20 cellular contexts compared by ENCODE assay signal in the genomic region with DNA sequence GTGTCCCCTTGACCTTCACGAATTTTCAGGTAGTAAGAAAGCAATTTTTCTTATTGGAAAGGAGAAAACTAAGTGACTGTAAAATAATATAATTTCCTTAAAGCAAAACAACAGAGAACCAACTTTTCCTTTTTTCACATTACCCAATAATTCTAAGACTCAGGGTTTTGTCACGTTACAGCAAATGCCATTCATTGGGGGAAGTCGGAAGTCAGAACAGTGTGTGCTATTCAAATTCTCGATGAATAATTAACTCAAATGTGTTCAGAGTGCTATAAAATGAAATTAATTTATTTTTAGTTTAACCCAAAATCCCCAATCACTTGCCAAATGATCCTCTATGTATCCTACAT. TPM values are rescaled to one million over a fixed set of nuclear protein-coding genes. Genes with fewer than 3 reads are reported as not detected.
DNase-seq lines count a peak whose midpoint lies in the region; ATAC-seq and TF ChIP-seq lines count a peak whose summit lies in the region.
"Had no signal": no experiment of that assay in that cellular context is flagged by ENCODE, and none has a peak within 500 bp of the region (broad histone marks: within the 10 kb centered on the region; RNA-seq: fewer than 3 reads in every experiment).

No MANE protein-coding gene starts in this region.

- intact Hi-C loops in esophagus squamous epithelium (cut with DNase I) (no loop called here), transverse colon (cut with DNase I; ENCODE audit: low total_unique reads) (loop anchor here (2.0 kb wide), 1 partner anchor 33 kb away; no protein-coding TSS in a partner anchor), upper lobe of right lung (cut with DNase I) (no loop called here)

- no peak overlapping the region for H3K27ac Mint-ChIP-seq in GM23338
- H3K27ac Mint-ChIP-seq: activated CD8-positive, alpha-beta T cell treated with anti-CD3 and anti-CD28 coated beads, Interleukin-2, amount 10 ng/mL, durations not matched to agents 7 days and 5 days; activated T-cell treated with anti-CD3 and anti-CD28 coated beads, Interleukin-2, amount 50 U/mL, for 24 hours; stimulated activated memory B cell treated with anti-CD40 and anti-IgM and Interleukin-4, amounts not matched to agents 10 μg/mL and 1 μg/mL and 100 μg/mL, for 72 hours had no signal

- H3K4me2 ChIP-seq in GM23338, result no peak overlapping the region

- peaks cover 0 to 9% (median 0%) of the 10 kb centered on the region in 3 donors for H3K9me3 ChIP-seq in esophagus squamous epithelium
- H3K9me3 ChIP-seq in muscle layer of duodenum (ENCODE audit: control insufficient read depth in 1 of 2, low read length in 2 of 2), result peaks cover 0 to 9% of the 10 kb centered on the region in 2 donors
- H3K9me3 ChIP-seq in transverse colon, result peaks cover 6 to 9% of the 10 kb centered on the region in 2 donors
- H3K9me3 ChIP-seq in upper lobe of right lung, result no peaks in the 10 kb centered on the region

- H3K27me3 ChIP-seq in esophagus squamous epithelium, result no peaks in the 10 kb centered on the region
- H3K27me3 ChIP-seq in muscle layer of duodenum (ENCODE audit: low read depth, low read length), result no peaks in the 10 kb centered on the region
- H3K27me3 ChIP-seq in transverse colon, result no peaks in the 10 kb centered on the region
- H3K27me3 ChIP-seq in upper lobe of right lung, result no peaks in the 10 kb centered on the region
- no peaks in the 10 kb centered on the region for H3K27me3 ChIP-seq in GM23338 (ENCODE audit: insufficient read depth)
- H3K27me3 ChIP-seq: cardiac muscle cell, gastrocnemius medialis had no signal

- peaks cover 16% of the 10 kb centered on the region for H4K20me1 ChIP-seq in GM23338 (replicated peaks; ENCODE audit: insufficient read depth)

- no peak for TF ChIP-seq CTCF in esophagus squamous epithelium (IDR thresholded peaks at IDR 0.05)
- TF ChIP-seq CTCF in transverse colon (IDR thresholded peaks at IDR 0.05), result no peak
- no peak for TF ChIP-seq CTCF in upper lobe of right lung (IDR thresholded peaks at IDR 0.05)
- TF ChIP-seq CTCF in GM23338 (conservative IDR thresholded peaks at IDR 0.05; ENCODE audit: low read depth in 2 of 2), result no peak

- TF ChIP-seq POLR2A in esophagus squamous epithelium (IDR thresholded peaks at IDR 0.05) (no peak), transverse colon (IDR thresholded peaks at IDR 0.05) (no peak)

- in situ Hi-C loops in transverse colon (cut with MboI; ENCODE audit: low pct_ligation_motif_present in 1 of 4, low pct_unique_long_range_greater_than_20kb in 1 of 4, low sequenced_read_pairs in 3 of 4), result no loop called here

- peaks cover 4 to 27% (median 5%) of the 10 kb centered on the region in 3 donors for H3K4me1 ChIP-seq in esophagus squamous epithelium
- peaks cover 3 to 25% of the 10 kb centered on the region in 2 donors for H3K4me1 ChIP-seq in muscle layer of duodenum (ENCODE audit: control insufficient read depth in 1 of 2, insufficient read depth in 2 of 2, low read length in 2 of 2)
- peaks cover 8 to 34% (median 26%) of the 10 kb centered on the region in 4 donors for H3K4me1 ChIP-seq in transverse colon
- H3K4me1 ChIP-seq in upper lobe of right lung, result peaks cover 16% of the 10 kb centered on the region
- no peaks in the 10 kb centered on the region for H3K4me1 ChIP-seq in GM23338 (ENCODE audit: insufficient read depth)

- peak; percentile 46 for DNase-seq in NCI-H1436 (lab: John Stamatoyannopoulos, UW)
- DNase-seq in NCI-H1436 treated with DMSO at 0.1 percent for 48 hours (lab: John Stamatoyannopoulos, UW), result no peak
- DNase-seq in esophagus squamous epithelium (lab: John Stamatoyannopoulos, UW), result no peak
- no peak for DNase-seq in transverse colon
- DNase-seq in SKM-1 treated with dmso at 0.1 percent for 144 hours (lab: John Stamatoyannopoulos, UW; ENCODE audit: unreplicated experiment), result no peak
- DNase-seq in upper lobe of right lung, result no peak
- DNase-seq in GM23338 (ENCODE audit: low spot score), result no peak
- DNase-seq: activated CD8-positive, alpha-beta T cell treated with anti-CD3 and anti-CD28 coated beads, Interleukin-2, amount 10 ng/mL, durations not matched to agents 7 days and 5 days; activated naive CD4-positive, alpha-beta T cell; activated T-cell treated with anti-CD3 and anti-CD28 coated beads, Interleukin-2, amount 50 U/mL, for 24 hours; amniotic stem cell; EL; gastrocnemius medialis; stimulated activated CD4-positive, alpha-beta T cell treated with anti-CD3 and anti-CD28 coated beads, Interleukin-1b, Interleukin-23, amount 100 ng/mL, for 48 hours; T-helper 9 cell; trophoblast cell had no signal

- H3F3A ChIP-seq in GM23338 (replicated peaks; ENCODE audit: low read depth), result no peaks in the 10 kb centered on the region

- no peaks in the 10 kb centered on the region for H3K9me2 ChIP-seq in GM23338 (ENCODE audit: insufficient read depth)

- H3K36me3 ChIP-seq in esophagus squamous epithelium (no peaks in the 10 kb centered on the region), muscle layer of duodenum (ENCODE audit: control insufficient read depth in 1 of 2, insufficient read depth in 2 of 2, low read length in 2 of 2) (no peaks in the 10 kb centered on the region), transverse colon (peaks cover 0 to 3% (median 0%) of the 10 kb centered on the region in 4 donors), upper lobe of right lung (no peaks in the 10 kb centered on the region), GM23338 (ENCODE audit: insufficient read depth) (no peaks in the 10 kb centered on the region)
- H3K36me3 ChIP-seq: cardiac muscle cell, gastrocnemius medialis had no signal

- peaks cover 15% of the 10 kb centered on the region for H3K79me2 ChIP-seq in GM23338 (replicated peaks; ENCODE audit: insufficient read depth)

- H3K9me3 Mint-ChIP-seq in GM23338, result peaks cover 4% of the 10 kb centered on the region
- H3K9me3 Mint-ChIP-seq: activated T-cell treated with anti-CD3 and anti-CD28 coated beads, Interleukin-2, amount 50 U/mL, for 24 hours had no signal

- peaks cover 10% of the 10 kb centered on the region for H3K36me3 Mint-ChIP-seq in GM23338 (ENCODE audit: low read depth)
- H3K36me3 Mint-ChIP-seq: stimulated activated memory B cell treated with anti-CD40 and anti-IgM and Interleukin-4, amounts not matched to agents 10 μg/mL and 1 μg/mL and 100 μg/mL, for 72 hours had no signal

- no peak overlapping the region for H3K4me3 Mint-ChIP-seq in GM23338
- H3K4me3 Mint-ChIP-seq: activated CD8-positive, alpha-beta T cell treated with anti-CD3 and anti-CD28 coated beads, Interleukin-2, amount 10 ng/mL, durations not matched to agents 7 days and 5 days; activated T-cell treated with anti-CD3 and anti-CD28 coated beads, Interleukin-2, amount 50 U/mL, for 24 hours; stimulated activated memory B cell treated with anti-CD40 and anti-IgM and Interleukin-4, amounts not matched to agents 10 μg/mL and 1 μg/mL and 100 μg/mL, for 72 hours had no signal

- peaks cover 19% of the 10 kb centered on the region for H3K4me1 Mint-ChIP-seq in GM23338
- H3K4me1 Mint-ChIP-seq: stimulated activated memory B cell treated with anti-CD40 and anti-IgM and Interleukin-4, amounts not matched to agents 10 μg/mL and 1 μg/mL and 100 μg/mL, for 72 hours had no signal

- H3K4me3 ChIP-seq in esophagus squamous epithelium (peak overlapping the region in 1 of 4 donors; percentile 57), muscle layer of duodenum (ENCODE audit: low read depth in 1 of 2, low read length in 2 of 2) (peak overlapping the region in 1 of 2 donors; percentile 49), transverse colon (peak overlapping the region in 1 of 4 donors; percentile 43), upper lobe of right lung (no peak overlapping the region), GM23338 (no peak overlapping the region)
- H3K4me3 ChIP-seq: cardiac muscle cell had no signal

- peak overlapping the region in 3 of 4 donors; percentile 80 to 86 (median 84) for H3K27ac ChIP-seq in esophagus squamous epithelium
- H3K27ac ChIP-seq in muscle layer of duodenum (ENCODE audit: low read length), result peak overlapping the region; percentile 93
- H3K27ac ChIP-seq in transverse colon, result peak overlapping the region; percentile 92 to 96 (median 92)
- H3K27ac ChIP-seq in upper lobe of right lung, result no peak overlapping the region
- no peak overlapping the region for H3K27ac ChIP-seq in GM23338 (ENCODE audit: low read depth)
- H3K27ac ChIP-seq: cardiac muscle cell had no signal

- H3K27me3 Mint-ChIP-seq in GM23338 (ENCODE audit: insufficient read depth, low read depth, poor library complexity), result peaks cover 2% of the 10 kb centered on the region

- H2AFZ ChIP-seq in GM23338, result no peak overlapping the region

- 68 to 77% methylated on average over 4 of the region's 4 CpGs for WGBS in esophagus squamous epithelium, 2 donors
- WGBS in transverse colon (ENCODE audit: low coverage in 1 of 2), 2 donors, result 45 to 55% methylated on average over 4 of the region's 4 CpGs

- no peak for TF ChIP-seq EP300 in transverse colon (IDR thresholded peaks at IDR 0.05; ENCODE audit: low read depth)

- ATAC-seq in upper lobe of right lung (no peak), GM23338 (no peak)
- ATAC-seq: activated CD8-positive, alpha-beta T cell treated with anti-CD3 and anti-CD28 coated beads, Interleukin-2, amount 10 ng/mL, durations not matched to agents 7 days and 5 days; SK-N-SH treated with all-trans-retinoic acid at 6 μM for 48 hours; stimulated activated memory B cell treated with anti-CD40 and anti-IgM and Interleukin-4, amounts not matched to agents 10 μg/mL and 1 μg/mL and 100 μg/mL, for 72 hours had no signal

TF ChIP-seq in GM23338, 12 proteins besides CTCF, POLR2A, EP300 and RAD21 (continues in another document):
- no peak for TF ChIP-seq ZNF114 (CRISPR knock-in tag; IDR thresholded peaks at IDR 0.05)

RNA-seq across cellular contexts. Expression of gene DIP2C, which starts 40.0 kb away (rescaled TPM):
- total RNA-seq in esophagus squamous epithelium (10 to 100 TPM in 1 of 4 donors, 1 to 10 TPM in 3; 2.4 to 14.9 (median 6.1) TPM), transverse colon (10 to 100 TPM; 13.4 to 32.0 (median 18.4) TPM), upper lobe of right lung (17.3 TPM)
- total RNA-seq in GM23338 (2014; rRNA removed; shearing (Covaris generic)), result 7.5 and 7.7 TPM in 2 replicates
- 5.0 and 5.1 TPM in 2 replicates for polyA plus RNA-seq in GM23338 (2016; fragmentation: Nextera tagmentation; extraction: Ambion mirVana)

Comparison
In these comparisons a context has a peak if more than half of its experiments do, and no peak if none do; other contexts are left out.
1. H3K27ac ChIP-seq: peak in esophagus squamous epithelium (3 of 4), muscle layer of duodenum (single experiment) and transverse colon (4 of 4); none in upper lobe of right lung (single experiment) and GM23338 (single experiment).